Comparison of ENCODE assay signal across 25 cellular contexts in genomic region chr4:126955292-126956191, GRCh38.
A peak's percentile ranks its signal among the peaks of the same experiment; 100 is the strongest.
DNase-seq lines count a peak whose midpoint lies in the region; ATAC-seq and TF ChIP-seq lines count a peak whose summit lies in the region.
"Had no signal": no experiment of that assay in that cellular context is flagged by ENCODE, and none has a peak within 500 bp of the region (broad histone marks: within the 10 kb centered on the region; RNA-seq: fewer than 3 reads in every experiment).

No MANE protein-coding gene starts in this region.

- no peaks in the 10 kb centered on the region for H3K4me1 Mint-ChIP-seq in MCF 10A (ENCODE audit: insufficient read depth, unreplicated experiment)

- H3K9me3 ChIP-seq in mammary epithelial cell (replicated peaks; ENCODE audit: insufficient read depth, low read length): no peaks in the 10 kb centered on the region
- H3K9me3 ChIP-seq: HAP-1, ovary, SJSA1 had no signal

- no peak overlapping the region for H3K4me3 Mint-ChIP-seq in MCF 10A (ENCODE audit: unreplicated experiment)
- H3K4me3 Mint-ChIP-seq: activated naive CD8-positive, alpha-beta T cell had no signal

- no peak overlapping the region for H3K4me3 ChIP-seq in mammary epithelial cell (replicated peaks in 1 of 3; ENCODE audit: insufficient read depth in 1 of 3, low read depth in 2 of 3, low read length in 3 of 3)
- H3K4me3 ChIP-seq: HAP-1, hepatocyte, ovary, SJSA1, spleen had no signal

- no peak for DNase-seq in mammary epithelial cell
- no peak for DNase-seq in MCF 10A (ENCODE audit: unreplicated experiment)
- peak; percentile 81 to 90 for DNase-seq in SHP77 (lab: John Stamatoyannopoulos, UW)
- peak; percentile 16 for DNase-seq in iPS-NIHi7 (ENCODE audit: extremely low spot score)
- no peak for DNase-seq in DMS114 treated with DMSO at 0.1 percent for 48 hours (lab: John Stamatoyannopoulos, UW; ENCODE audit: unreplicated experiment)
- DNase-seq in activated T-cell treated with anti-CD3 and anti-CD28 coated beads, Interleukin-2, amount 50 U/mL, for 48 hours: no peak
- DNase-seq: activated CD8-positive, alpha-beta memory T cell treated with anti-CD3 and anti-CD28 coated beads, Interleukin-2, amount 50 U/mL, for 4 hours; COR-L47; foreskin keratinocyte; NCI-H1930; ovary; PC-3; spleen; stimulated activated CD4-positive, alpha-beta T cell treated with anti-CD3 and anti-CD28 coated beads, Interleukin-4, amount 100 ng/mL, for 1 hour; stimulated activated naive CD4-positive, alpha-beta T cell treated with Interleukin-2 at 50 U/mL for 16 hours; T-helper 2 cell had no signal

- H3K4me1 ChIP-seq in mammary epithelial cell (ENCODE audit: insufficient read depth, low read length): no peaks in the 10 kb centered on the region
- H3K4me1 ChIP-seq: foreskin keratinocyte, SJSA1, spleen had no signal

- no TSS peak for BruUV-seq in mammary epithelial cell (replicated peaks; lab: Mats Ljungman, UMichigan)
- BruUV-seq in MCF 10A (replicated peaks; lab: Mats Ljungman, UMichigan): no TSS peak

- no peaks in the 10 kb centered on the region for H4K20me1 ChIP-seq in mammary epithelial cell (ENCODE audit: insufficient read depth, low read length)

- dilution Hi-C loops in mammary epithelial cell (cut with HindIII; ENCODE audit: low sequenced_read_pairs): no loop called here

- no peaks in the 10 kb centered on the region for H3K27me3 ChIP-seq in mammary epithelial cell (ENCODE audit: insufficient read depth, low read length)
- H3K27me3 ChIP-seq: foreskin keratinocyte, hepatocyte, ovary, SJSA1, spleen had no signal

- H3K4me2 ChIP-seq in mammary epithelial cell (ENCODE audit: insufficient read depth, low read depth, low read length): no peak overlapping the region
- H3K4me2 ChIP-seq: hepatocyte, KMS-11 had no signal

- ATAC-seq in GM18502 (IDR thresholded peaks at IDR 0.05; ENCODE audit: poor library complexity, unreplicated experiment): no peak
- ATAC-seq in GM18861 (IDR thresholded peaks at IDR 0.05; ENCODE audit: unreplicated experiment): no peak
- ATAC-seq: foreskin keratinocyte, PC-3 had no signal

- POLR2A ChIA-PET in MCF 10A (lab: Yijun Ruan, JAX): no interaction called here

- H3K36me3 Mint-ChIP-seq in MCF 10A (ENCODE audit: insufficient read depth, unreplicated experiment): no peaks in the 10 kb centered on the region
- H3K36me3 Mint-ChIP-seq: activated naive CD8-positive, alpha-beta T cell had no signal

- H3K27ac Mint-ChIP-seq in MCF 10A (ENCODE audit: low read depth, unreplicated experiment): no peak overlapping the region
- H3K27ac Mint-ChIP-seq: activated naive CD8-positive, alpha-beta T cell; activated T-helper 2 cell treated with anti-CD3 and anti-CD28 coated beads, Interferon-gamma antibody, Interleukin-2, Interleukin-4, amounts not matched to agents 10 μg/mL and 5 μg/mL and 100 μg/mL, durations not matched to agents 14 hours and 24 hours and 36 hours had no signal

- H3K9ac ChIP-seq in mammary epithelial cell (ENCODE audit: insufficient read depth, low read length): no peak overlapping the region
- H3K9ac ChIP-seq: KMS-11 had no signal

- H2AFZ ChIP-seq in mammary epithelial cell (ENCODE audit: low read depth, low read length): peak overlapping the region; percentile 57
- H2AFZ ChIP-seq: hepatocyte had no signal

- intact Hi-C loops in mammary epithelial cell (cut with micrococcal nuclease) (no loop called here), MCF 10A (cut with micrococcal nuclease) (no loop called here)

- 93% methylated on average over 14 of the region's 21 CpGs for WGBS in mammary epithelial cell (ENCODE audit: low coverage, missing lambda C conversion rate)

- TF ChIP-seq CTCF in mammary epithelial cell (conservative IDR thresholded peaks at IDR 0.05 in 1 of 2, IDR thresholded peaks at IDR 0.05 in 1 of 2; ENCODE audit: extremely low read depth in 1 of 2, insufficient read depth in 1 of 2, low read depth in 1 of 2, low read length in 2 of 2): no peak
- no peak for TF ChIP-seq CTCF in MCF 10A (IDR thresholded peaks at IDR 0.05; ENCODE audit: unreplicated experiment)

- no peaks in the 10 kb centered on the region for H3K79me2 ChIP-seq in mammary epithelial cell (ENCODE audit: insufficient read depth, low read length)
- H3K79me2 ChIP-seq: hepatocyte had no signal

- no peaks in the 10 kb centered on the region for H3K27me3 Mint-ChIP-seq in MCF 10A (ENCODE audit: insufficient read depth, unreplicated experiment)
- H3K27me3 Mint-ChIP-seq: activated naive CD8-positive, alpha-beta T cell had no signal

- CTCF ChIA-PET in mammary epithelial cell (lab: Charles Lee; ENCODE audit: low non-redundant PET) (no interaction called here), MCF 10A (lab: Yijun Ruan, JAX) (interaction anchor here (1.0 to 1.2 kb wide), 2 partner anchors 446 to 1635 kb away, joined by 3 to 4 read pairs; no protein-coding TSS in a partner anchor)

- H3K27ac ChIP-seq in mammary epithelial cell (ENCODE audit: insufficient read depth, low read depth, low read length): no peak overlapping the region
- H3K27ac ChIP-seq: foreskin keratinocyte, hepatocyte, KMS-11, ovary, SJSA1, spleen, VCaP had no signal

- in situ Hi-C loops in mammary epithelial cell (cut with MboI; ENCODE audit: low sequenced_read_pairs in 2 of 2): no loop called here

- no peaks in the 10 kb centered on the region for H3K36me3 ChIP-seq in mammary epithelial cell (ENCODE audit: insufficient read depth, low read length)
- H3K36me3 ChIP-seq: HAP-1, ovary, SJSA1, spleen had no signal

- H3K9me3 Mint-ChIP-seq in MCF 10A (ENCODE audit: unreplicated experiment): no peaks in the 10 kb centered on the region

Comparison
In these comparisons a context has a peak if more than half of its experiments do, and no peak if none do; other contexts are left out.
1. DNase-seq: peak in SHP77 (2 of 2) and iPS-NIHi7 (single experiment); none in mammary epithelial cell (single experiment), MCF 10A (single experiment), DMS114 treated with DMSO at 0.1 percent for 48 hours (single experiment) and activated T-cell treated with anti-CD3 and anti-CD28 coated beads, Interleukin-2, amount 50 U/mL, for 48 hours (0 of 2).